In genomic region chr16:85687651-85688471, GRCh38 we compare ENCODE assay signal across 8 cellular contexts. TPM values are rescaled to one million over a fixed set of nuclear protein-coding genes. Genes with fewer than 3 reads are reported as not detected.
DNase-seq lines count a peak whose midpoint lies in the region; ATAC-seq lines count a peak whose summit lies in the region.

No MANE protein-coding gene starts in this region.

- CTCF ChIA-PET in activated CD4-positive, alpha-beta memory T cell treated with anti-CD3 and anti-CD28 coated beads, Interleukin-2, amount 10 ng/mL, durations not matched to agents 7 days and 5 days (lab: Charles Lee) = interaction anchor here (0.6 to 1.3 kb wide), 3 partner anchors 30 to 1134 kb away, joined by 3 read pairs; no protein-coding TSS in a partner anchor

- H3K9me3 Mint-ChIP-seq in activated CD4-positive, alpha-beta memory T cell treated with anti-CD3 and anti-CD28 coated beads, Interleukin-2, amount 10 ng/mL, durations not matched to agents 7 days and 5 days = no peaks in the 10 kb centered on the region
- H3K9me3 Mint-ChIP-seq in stimulated activated naive CD8-positive, alpha-beta T cell treated with anti-CD3 and anti-CD28 coated beads, Interleukin-15, Interleukin-2, amounts not matched to agents 100 ng/mL and 50 ng/mL, for 24 hours = no peaks in the 10 kb centered on the region

- H3K36me3 Mint-ChIP-seq in activated CD4-positive, alpha-beta memory T cell treated with anti-CD3 and anti-CD28 coated beads, Interleukin-2, amount 10 ng/mL, durations not matched to agents 7 days and 5 days (ENCODE audit: low read depth) = peaks cover 22% of the 10 kb centered on the region
- peaks cover 34% of the 10 kb centered on the region for H3K36me3 Mint-ChIP-seq in stimulated activated naive CD8-positive, alpha-beta T cell treated with anti-CD3 and anti-CD28 coated beads, Interleukin-15, Interleukin-2, amounts not matched to agents 100 ng/mL and 50 ng/mL, for 24 hours (ENCODE audit: low read depth)

- peak overlapping the region; percentile 81 for H3K27ac Mint-ChIP-seq in activated CD4-positive, alpha-beta memory T cell treated with anti-CD3 and anti-CD28 coated beads, Interleukin-2, amount 10 ng/mL, durations not matched to agents 7 days and 5 days
- peak overlapping the region; percentile 89 for H3K27ac Mint-ChIP-seq in stimulated activated naive CD8-positive, alpha-beta T cell treated with anti-CD3 and anti-CD28 coated beads, Interleukin-15, Interleukin-2, amounts not matched to agents 100 ng/mL and 50 ng/mL, for 24 hours

- peak overlapping the region; percentile 83 for H3K4me3 ChIP-seq in iPS-18c (ENCODE audit: insufficient read depth, low read depth, low read length)

- peaks cover 25% of the 10 kb centered on the region for H3K4me1 Mint-ChIP-seq in activated CD4-positive, alpha-beta memory T cell treated with anti-CD3 and anti-CD28 coated beads, Interleukin-2, amount 10 ng/mL, durations not matched to agents 7 days and 5 days
- H3K4me1 Mint-ChIP-seq in stimulated activated naive CD8-positive, alpha-beta T cell treated with anti-CD3 and anti-CD28 coated beads, Interleukin-15, Interleukin-2, amounts not matched to agents 100 ng/mL and 50 ng/mL, for 24 hours (ENCODE audit: low read depth) = peaks cover 16% of the 10 kb centered on the region

- POLR2A ChIA-PET in activated CD4-positive, alpha-beta memory T cell treated with anti-CD3 and anti-CD28 coated beads, Interleukin-2, amount 10 ng/mL, durations not matched to agents 7 days and 5 days (lab: Charles Lee) = interaction anchor here (1.4 to 2.0 kb wide), 3 partner anchors 10 to 109 kb away, joined by 5 to 6 read pairs (median 5); no protein-coding TSS in a partner anchor

- peaks cover 2% of the 10 kb centered on the region for H3K27me3 Mint-ChIP-seq in activated CD4-positive, alpha-beta memory T cell treated with anti-CD3 and anti-CD28 coated beads, Interleukin-2, amount 10 ng/mL, durations not matched to agents 7 days and 5 days
- H3K27me3 Mint-ChIP-seq in stimulated activated naive CD8-positive, alpha-beta T cell treated with anti-CD3 and anti-CD28 coated beads, Interleukin-15, Interleukin-2, amounts not matched to agents 100 ng/mL and 50 ng/mL, for 24 hours = no peaks in the 10 kb centered on the region

- DNase-seq in NCI-H748 (lab: John Stamatoyannopoulos, UW; ENCODE audit: unreplicated experiment) (peak; percentile 23), NCI-H748 treated with DMSO at 0.1 percent for 48 hours (lab: John Stamatoyannopoulos, UW) (no peak), cerebellar cortex (ENCODE audit: low spot score) (no peak), NK-92 (lab: John Stamatoyannopoulos, UW; ENCODE audit: unreplicated experiment) (no peak)
- peak; percentile 39 for DNase-seq in activated CD4-positive, alpha-beta memory T cell treated with anti-CD3 and anti-CD28 coated beads, Interleukin-2, amount 10 ng/mL, durations not matched to agents 7 days and 5 days

- peak overlapping the region; percentile 85 for H3K4me3 Mint-ChIP-seq in activated CD4-positive, alpha-beta memory T cell treated with anti-CD3 and anti-CD28 coated beads, Interleukin-2, amount 10 ng/mL, durations not matched to agents 7 days and 5 days
- H3K4me3 Mint-ChIP-seq in stimulated activated naive CD8-positive, alpha-beta T cell treated with anti-CD3 and anti-CD28 coated beads, Interleukin-15, Interleukin-2, amounts not matched to agents 100 ng/mL and 50 ng/mL, for 24 hours = peak overlapping the region; percentile 87

- H3K9me3 ChIP-seq in iPS-18c (ENCODE audit: control insufficient read depth, insufficient read depth, low read length) = no peaks in the 10 kb centered on the region

- no peak for ATAC-seq in GM19395 (IDR thresholded peaks at IDR 0.05; ENCODE audit: unreplicated experiment)

RNA-seq across cellular contexts. Expression of gene GINS2, which starts 0.9 kb away (rescaled TPM):
- total RNA-seq in activated CD4-positive, alpha-beta memory T cell treated with anti-CD3 and anti-CD28 coated beads, Interleukin-2, amount 10 ng/mL, durations not matched to agents 7 days and 5 days = 10 to 100 TPM; 38.3 to 45.7 TPM

Comparison
In these comparisons a context has a peak if more than half of its experiments do, and no peak if none do; other contexts are left out.
1. DNase-seq: peak in NCI-H748 (single experiment) and activated CD4-positive, alpha-beta memory T cell treated with anti-CD3 and anti-CD28 coated beads, Interleukin-2, amount 10 ng/mL, durations not matched to agents 7 days and 5 days (single experiment); none in NCI-H748 treated with DMSO at 0.1 percent for 48 hours (single experiment), cerebellar cortex (single experiment) and NK-92 (single experiment).